ENCODE assay signal across 1 cellular context in the genomic region with DNA sequence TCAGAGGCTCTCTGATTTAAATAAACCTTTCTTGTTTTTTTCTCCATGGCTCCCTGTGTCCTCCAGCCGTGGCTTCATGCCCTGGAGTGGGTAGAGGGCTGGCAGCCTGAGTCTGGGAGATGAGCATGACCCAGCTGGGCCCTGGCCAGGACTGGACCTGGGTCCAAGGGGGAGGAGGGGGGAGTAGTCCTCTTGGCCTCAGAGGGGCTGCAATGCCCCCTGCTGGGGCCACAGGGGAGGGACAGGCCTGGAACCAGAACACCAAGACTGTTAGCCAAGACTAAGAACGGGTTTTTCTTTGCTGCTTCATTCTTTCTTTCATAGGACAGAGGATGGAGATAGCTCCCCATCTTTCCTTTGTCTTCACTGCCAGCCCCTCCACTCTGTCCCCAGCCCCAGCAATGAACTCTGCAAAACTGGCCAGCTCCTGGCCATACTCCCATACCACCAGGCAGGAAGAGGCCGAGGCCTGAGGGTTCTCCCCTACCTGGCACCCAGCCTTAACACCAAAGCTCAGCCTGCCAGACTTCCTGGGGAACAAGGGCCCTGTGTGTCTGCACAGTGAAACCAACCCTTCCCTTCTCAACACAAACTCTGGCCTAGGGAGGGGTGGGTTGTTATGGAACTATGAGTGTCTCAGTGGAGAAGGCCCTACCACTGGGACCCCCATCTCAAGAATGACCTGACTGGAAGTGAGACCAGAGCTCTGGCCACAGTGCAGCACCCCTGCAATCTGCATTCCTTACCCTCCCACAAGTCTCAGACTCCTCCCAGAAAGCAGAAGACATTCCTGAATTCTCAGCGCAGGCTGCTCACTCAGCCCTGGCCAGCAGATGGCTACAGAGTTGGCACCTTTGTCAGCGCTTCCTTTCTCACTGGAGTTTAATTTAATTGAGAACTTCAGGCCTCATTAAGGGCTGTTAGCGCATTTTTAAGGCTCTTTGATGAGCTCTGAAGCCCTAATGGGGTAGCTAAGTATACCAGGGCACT.
TF ChIP-seq lines count a peak whose summit lies in the region.

No MANE protein-coding gene starts in this region.

TF ChIP-seq in endothelial cell of umbilical vein, 7 proteins besides CTCF, POLR2A, EP300 and RAD21:
- TF ChIP-seq, protein P1, sequence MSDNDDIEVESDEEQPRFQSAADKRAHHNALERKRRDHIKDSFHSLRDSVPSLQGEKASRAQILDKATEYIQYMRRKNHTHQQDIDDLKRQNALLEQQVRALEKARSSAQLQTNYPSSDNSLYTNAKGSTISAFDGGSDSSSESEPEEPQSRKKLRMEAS (IDR thresholded peaks at IDR 0.05; ENCODE audit: insufficient read depth, insufficient read length), result no peak
- peak; percentile 17 for TF ChIP-seq POLR2AphosphoS5 (IDR thresholded peaks at IDR 0.05; ENCODE audit: insufficient read depth, low read depth, low read length)
TF ChIP-seq in endothelial cell of umbilical vein: peak in this region for 1.
